26 cellular contexts compared by ENCODE assay signal in the genomic region with DNA sequence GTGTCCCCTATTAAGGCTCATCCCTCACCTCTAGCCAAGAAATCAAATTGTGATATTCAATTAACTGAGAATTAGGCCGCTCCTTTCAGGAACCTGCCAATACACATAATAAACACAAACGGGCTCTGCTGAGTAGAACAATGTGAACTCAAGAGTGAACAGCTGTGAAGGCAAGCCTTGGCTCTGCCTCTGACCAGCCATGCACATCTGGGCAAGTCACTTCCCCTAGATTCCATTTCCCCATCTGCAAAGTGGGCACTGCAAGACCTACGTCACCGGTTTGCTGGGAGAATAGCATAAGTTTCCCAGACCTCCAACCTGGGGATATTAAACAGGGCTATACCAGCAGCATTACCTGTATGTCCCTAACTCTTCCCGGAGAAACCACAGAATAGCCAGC.
DNase-seq lines count a peak whose midpoint lies in the region; ATAC-seq, FAIRE-seq and TF ChIP-seq lines count a peak whose summit lies in the region.
"Had no signal": no experiment of that assay in that cellular context is flagged by ENCODE, and none has a peak within 500 bp of the region (broad histone marks: within the 10 kb centered on the region; RNA-seq: fewer than 3 reads in every experiment).

No MANE protein-coding gene starts in this region.

- H3K27ac ChIP-seq in BLaER1 treated with 17β-estradiol and CSF1 and Interleukin-3, amounts not matched to agents 10 nM and 100 nM = peak overlapping the region in 10 of 11 experiments; percentile 49 to 87 (median 80); a peak in 19 of 22 replicates
- no peak overlapping the region for H3K27ac ChIP-seq in pancreas
- H3K27ac ChIP-seq in tibial artery = no peak overlapping the region
- H3K27ac ChIP-seq: brain microvascular endothelial cell, gastrocnemius medialis, lower lobe of right lung had no signal

- peak overlapping the region in 5 of 10 experiments; percentile 34 to 55 (median 46); a peak in 5 of 20 replicates for H3K4me3 ChIP-seq in BLaER1 treated with 17β-estradiol and CSF1 and Interleukin-3, amounts not matched to agents 10 nM and 100 nM
- no peak overlapping the region for H3K4me3 ChIP-seq in pancreas
- no peak overlapping the region for H3K4me3 ChIP-seq in tibial artery
- H3K4me3 ChIP-seq: gastrocnemius medialis, HAP-1, lower lobe of right lung had no signal

- FAIRE-seq in pancreas (lab: Jason Lieb, UNC) = no peak
- FAIRE-seq: GM12891, kidney had no signal

- TF ChIP-seq CTCF in pancreas (IDR thresholded peaks at IDR 0.05) (no peak), tibial artery (IDR thresholded peaks at IDR 0.05) (no peak)

- intact Hi-C loops in pancreas (cut with DNase I) (no loop called here), tibial artery (cut with DNase I; ENCODE audit: low total_unique reads) (no loop called here)

- ATAC-seq in GM21825 (IDR thresholded peaks at IDR 0.05; ENCODE audit: unreplicated experiment) (peak; percentile 37), HG02970 (IDR thresholded peaks at IDR 0.05; ENCODE audit: low FRiP score, unreplicated experiment) (no peak), pancreas (no peak)
- ATAC-seq: esophagus mucosa, gastrocnemius medialis, WTC11 had no signal

- H3K9ac ChIP-seq in BLaER1 treated with 17β-estradiol and CSF1 and Interleukin-3, amounts not matched to agents 10 nM and 100 nM = peak overlapping the region in 7 of 11 experiments; percentile 61 to 76 (median 69); a peak in 14 of 22 replicates

- H3K4me1 ChIP-seq in BLaER1 treated with 17β-estradiol and CSF1 and Interleukin-3, amounts not matched to agents 10 nM and 100 nM = peaks cover 36 to 67% (median 62%) of the 10 kb centered on the region in 10 experiments
- H3K4me1 ChIP-seq in pancreas (no peaks in the 10 kb centered on the region), tibial artery (no peaks in the 10 kb centered on the region)
- H3K4me1 ChIP-seq: HAP-1, lower lobe of right lung had no signal

- peak; percentile 81 for DNase-seq in NAMALWA (ENCODE audit: low spot score)
- DNase-seq in germinal center (ENCODE audit: low spot score) = peak; percentile 27
- no peak for DNase-seq in NCI-H526 treated with DMSO at 0.1 percent for 48 hours (lab: John Stamatoyannopoulos, UW)
- no peak for DNase-seq in pancreas
- no peak for DNase-seq in tibial artery
- DNase-seq: activated CD4-positive, alpha-beta memory T cell treated with anti-CD3 and anti-CD28 coated beads, Interleukin-2, amount 10 ng/mL, durations not matched to agents 7 days and 5 days; activated gamma-delta T cell treated with Interleukin-2 at 50 U/mL for 16 hours; AML-193; brain microvascular endothelial cell; DMS79; effector memory CD4-positive, alpha-beta T cell; gastrocnemius medialis; kidney; lower lobe of right lung; NCI-H1436 treated with DMSO at 0.1 percent for 48 hours; NCI-H524 treated with DMSO at 0.1 percent for 48 hours; retina; stimulated activated CD4-positive, alpha-beta T cell treated with anti-CD3 and anti-CD28 coated beads, Interleukin-2, amount 100 ng/mL, for 48 hours; stimulated activated naive CD4-positive, alpha-beta T cell treated with Interleukin-2 at 50 U/mL for 16 hours had no signal

- H3K9me3 ChIP-seq in BLaER1 treated with 17β-estradiol and CSF1 and Interleukin-3, amounts not matched to agents 10 nM and 100 nM (replicated peaks in 1 of 11) = peaks cover 0 to 20% (median 7%) of the 10 kb centered on the region in 11 experiments; a peak in 13 of 22 replicates
- no peaks in the 10 kb centered on the region for H3K9me3 ChIP-seq in pancreas
- no peaks in the 10 kb centered on the region for H3K9me3 ChIP-seq in tibial artery
- H3K9me3 ChIP-seq: gastrocnemius medialis, HAP-1, lower lobe of right lung had no signal

- peak overlapping the region; percentile 83 to 99 (median 93) for H3K4me2 ChIP-seq in BLaER1 treated with 17β-estradiol and CSF1 and Interleukin-3, amounts not matched to agents 10 nM and 100 nM

- H3K36me3 ChIP-seq in BLaER1 treated with 17β-estradiol and CSF1 and Interleukin-3, amounts not matched to agents 10 nM and 100 nM = no peaks in the 10 kb centered on the region
- H3K36me3 ChIP-seq in pancreas (no peaks in the 10 kb centered on the region), tibial artery (no peaks in the 10 kb centered on the region)
- H3K36me3 ChIP-seq: brain microvascular endothelial cell, gastrocnemius medialis, HAP-1, lower lobe of right lung had no signal

- H3K27me3 ChIP-seq in BLaER1 treated with 17β-estradiol and CSF1 and Interleukin-3, amounts not matched to agents 10 nM and 100 nM = no peaks in the 10 kb centered on the region
- H3K27me3 ChIP-seq in pancreas = no peaks in the 10 kb centered on the region
- no peaks in the 10 kb centered on the region for H3K27me3 ChIP-seq in tibial artery
- H3K27me3 ChIP-seq: brain microvascular endothelial cell, gastrocnemius medialis had no signal

- H4K20me1 ChIP-seq in BLaER1 treated with 17β-estradiol and CSF1 and Interleukin-3, amounts not matched to agents 10 nM and 100 nM = no peaks in the 10 kb centered on the region

- WGBS in pancreas, 2 donors = 87 to 95% methylated on average over 5 of the region's 5 CpGs

Comparison
In these comparisons a context has a peak if more than half of its experiments do, and no peak if none do; other contexts are left out.
1. H3K27ac ChIP-seq: peak in BLaER1 treated with 17β-estradiol and CSF1 and Interleukin-3, amounts not matched to agents 10 nM and 100 nM (10 of 11); none in pancreas (0 of 4) and tibial artery (0 of 2).
2. DNase-seq: peak in NAMALWA (single experiment) and germinal center (single experiment); none in NCI-H526 treated with DMSO at 0.1 percent for 48 hours (single experiment), pancreas (0 of 6) and tibial artery (0 of 2).